25 cellular contexts compared by ENCODE assay signal in the genomic region with DNA sequence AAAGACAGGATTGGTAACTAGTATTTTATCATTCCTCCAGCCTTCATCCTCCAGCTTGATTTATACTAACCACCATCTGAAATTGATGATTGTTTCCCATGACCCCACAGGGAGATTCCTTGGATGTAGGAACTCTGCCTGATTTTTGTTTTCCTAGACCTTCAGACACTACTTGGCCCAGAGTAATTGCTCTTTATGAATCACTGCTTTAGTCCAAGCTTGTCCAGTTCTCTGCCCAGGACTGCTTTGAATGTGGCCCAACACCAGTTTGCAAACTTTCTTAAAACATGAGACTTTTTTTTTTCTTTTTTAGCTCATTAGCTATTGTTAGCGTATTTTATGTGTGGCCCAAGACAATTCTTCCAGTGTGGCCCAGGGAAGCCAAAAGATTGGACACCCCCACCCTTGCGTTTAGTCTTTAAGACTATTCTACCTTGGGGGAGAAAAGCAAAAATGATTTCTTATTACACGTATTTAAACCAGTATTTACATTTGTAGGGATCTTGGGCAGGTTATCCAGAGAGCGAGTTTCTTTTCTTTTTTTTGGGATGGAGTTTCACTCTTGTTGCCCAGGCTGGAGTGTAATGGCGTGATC. TPM values are rescaled to one million over a fixed set of nuclear protein-coding genes. Genes with fewer than 3 reads are reported as not detected.
DNase-seq lines count a peak whose midpoint lies in the region; ATAC-seq, FAIRE-seq and TF ChIP-seq lines count a peak whose summit lies in the region.
"Had no signal": no experiment of that assay in that cellular context is flagged by ENCODE, and none has a peak within 500 bp of the region (broad histone marks: within the 10 kb centered on the region; RNA-seq: fewer than 3 reads in every experiment).

No MANE protein-coding gene starts in this region.

- peaks cover 17% of the 10 kb centered on the region for H3K36me3 Mint-ChIP-seq in astrocyte (ENCODE audit: low read depth, unreplicated experiment)
- H3K36me3 Mint-ChIP-seq in nephron progenitor cell (ENCODE audit: low read depth) = peaks cover 87% of the 10 kb centered on the region
- H3K36me3 Mint-ChIP-seq: activated naive CD8-positive, alpha-beta T cell treated with anti-CD3 and anti-CD28 coated beads, Interleukin-2, amount 10 ng/mL, durations not matched to agents 7 days and 5 days had no signal

- H3K4me3 ChIP-seq in GM23248 (no peak overlapping the region), astrocyte (ENCODE audit: insufficient read depth, low read depth, low read length) (no peak overlapping the region), thoracic aorta (peak overlapping the region; percentile 15)
- H3K4me3 ChIP-seq: esophagus squamous epithelium, GM12878, upper lobe of right lung had no signal

- no peaks in the 10 kb centered on the region for H3K27me3 ChIP-seq in GM23248 (replicated peaks; ENCODE audit: insufficient read depth)
- H3K27me3 ChIP-seq in astrocyte (ENCODE audit: insufficient read depth, low read length) = no peaks in the 10 kb centered on the region
- H3K27me3 ChIP-seq in thoracic aorta (replicated peaks; ENCODE audit: insufficient read depth) = no peaks in the 10 kb centered on the region
- H3K27me3 ChIP-seq: BE2C, esophagus squamous epithelium, upper lobe of right lung had no signal

- peaks cover 3% of the 10 kb centered on the region; the same call in 1 of the 2 replicates for H4K20me1 ChIP-seq in GM23248 (ENCODE audit: insufficient read depth)
- peaks cover 82% of the 10 kb centered on the region for H4K20me1 ChIP-seq in astrocyte (ENCODE audit: insufficient read depth, low read length)

- ATAC-seq in thoracic aorta (ENCODE audit: insufficient number of reproducible peaks, low FRiP score, low read depth) = no peak
- ATAC-seq: GM12878 had no signal

- H2AFZ ChIP-seq in GM23248 (no peak overlapping the region), astrocyte (ENCODE audit: low read depth, low read length) (no peak overlapping the region)

- peaks cover 96% of the 10 kb centered on the region for H3K79me2 ChIP-seq in GM23248 (ENCODE audit: insufficient read depth)
- peaks cover 98% of the 10 kb centered on the region for H3K79me2 ChIP-seq in astrocyte (ENCODE audit: insufficient read depth, low read length)

- peaks cover 39% of the 10 kb centered on the region for H3K4me1 ChIP-seq in GM23248 (ENCODE audit: insufficient read depth)
- H3K4me1 ChIP-seq in astrocyte (ENCODE audit: insufficient read depth, low read length) = peaks cover 40% of the 10 kb centered on the region
- H3K4me1 ChIP-seq in thoracic aorta (ENCODE audit: control insufficient read depth in 1 of 2, low read depth in 2 of 2) = peaks cover 3 to 30% of the 10 kb centered on the region in 2 donors
- H3K4me1 ChIP-seq: esophagus squamous epithelium, upper lobe of right lung had no signal

- no peaks in the 10 kb centered on the region for H3K9me3 Mint-ChIP-seq in astrocyte (ENCODE audit: unreplicated experiment)
- H3K9me3 Mint-ChIP-seq in nephron progenitor cell = peaks cover 35% of the 10 kb centered on the region
- H3K9me3 Mint-ChIP-seq: activated naive CD8-positive, alpha-beta T cell treated with anti-CD3 and anti-CD28 coated beads, Interleukin-2, amount 10 ng/mL, durations not matched to agents 7 days and 5 days; activated T-helper 1 cell treated with anti-CD3 and anti-CD28 coated beads, Interleukin-12 subunit alpha, Interleukin-12 subunit beta, Interleukin-2, Interleukin-4 antibody, amounts not matched to agents 30 ng/mL and 10 ng/mL and 1 ng/mL, durations not matched to agents 14 hours and 24 hours and 36 hours had no signal

- WGBS in GM23248 (ENCODE audit: low coverage in 1 of 2, low lambda C conversion rate in 2 of 2, missing lambda C conversion rate in 2 of 2), 2 experiments = 81 to 82% methylated on average over 5 of the region's 5 CpGs

- no peak overlapping the region for H3K27ac Mint-ChIP-seq in astrocyte (ENCODE audit: unreplicated experiment)
- no peak overlapping the region for H3K27ac Mint-ChIP-seq in nephron progenitor cell
- H3K27ac Mint-ChIP-seq: activated naive CD8-positive, alpha-beta T cell treated with anti-CD3 and anti-CD28 coated beads, Interleukin-2, amount 10 ng/mL, durations not matched to agents 7 days and 5 days; activated T-helper 1 cell treated with anti-CD3 and anti-CD28 coated beads, Interleukin-12 subunit alpha, Interleukin-12 subunit beta, Interleukin-2, Interleukin-4 antibody, amounts not matched to agents 30 ng/mL and 10 ng/mL and 1 ng/mL, durations not matched to agents 14 hours and 24 hours and 36 hours had no signal

- H3K4me2 ChIP-seq in GM23248 (ENCODE audit: unreplicated experiment) (peak overlapping the region; percentile 33), astrocyte (ENCODE audit: low read length) (peak overlapping the region; percentile 37)

- TF ChIP-seq CTCF in astrocyte (IDR thresholded peaks at IDR 0.05; ENCODE audit: insufficient read depth, low read depth, low read length) = no peak
- TF ChIP-seq CTCF in thoracic aorta (IDR thresholded peaks at IDR 0.05) = no peak
- no peak for TF ChIP-seq CTCF in nephron progenitor cell (IDR thresholded peaks at IDR 0.05)

- DNase-seq in GM23248 (peak; percentile 72), astrocyte (ENCODE audit: low read depth) (peak; percentile 85), islet precursor cell (peak; percentile 24), thoracic aorta (ENCODE audit: low spot score) (no peak), COR-L47 (lab: John Stamatoyannopoulos, UW) (no peak), nephron progenitor cell (no peak), activated gamma-delta T cell treated with Interleukin-2 at 50 U/mL for 16 hours (no peak)
- DNase-seq: activated naive CD8-positive, alpha-beta T cell treated with anti-CD3 and anti-CD28 coated beads, Interleukin-2, amount 10 ng/mL, durations not matched to agents 7 days and 5 days; BE2C; Calu3; esophagus squamous epithelium; KG1; left cardiac atrium; midbrain; NCI-H1092; NCI-H2081 treated with DMSO at 0.1 percent for 48 hours; NCI-H524; Right ventricle myocardium superior; upper lobe of right lung had no signal

- in situ Hi-C loops in GM23248 (cut with MboI) = no loop called here

- peaks cover 56% of the 10 kb centered on the region for H3K4me1 Mint-ChIP-seq in astrocyte (ENCODE audit: low read depth, unreplicated experiment)
- peaks cover 8% of the 10 kb centered on the region for H3K4me1 Mint-ChIP-seq in nephron progenitor cell
- H3K4me1 Mint-ChIP-seq: activated naive CD8-positive, alpha-beta T cell treated with anti-CD3 and anti-CD28 coated beads, Interleukin-2, amount 10 ng/mL, durations not matched to agents 7 days and 5 days; central memory CD8-positive, alpha-beta T cell had no signal

- no peak overlapping the region for H3K9ac ChIP-seq in GM23248
- H3K9ac ChIP-seq in astrocyte (ENCODE audit: low read length) = peak overlapping the region; percentile 23

- H3K4me3 Mint-ChIP-seq in astrocyte (ENCODE audit: unreplicated experiment) (no peak overlapping the region), nephron progenitor cell (no peak overlapping the region)
- H3K4me3 Mint-ChIP-seq: activated naive CD8-positive, alpha-beta T cell treated with anti-CD3 and anti-CD28 coated beads, Interleukin-2, amount 10 ng/mL, durations not matched to agents 7 days and 5 days; activated T-helper 1 cell treated with anti-CD3 and anti-CD28 coated beads, Interleukin-12 subunit alpha, Interleukin-12 subunit beta, Interleukin-2, Interleukin-4 antibody, amounts not matched to agents 30 ng/mL and 10 ng/mL and 1 ng/mL, durations not matched to agents 14 hours and 24 hours and 36 hours; central memory CD8-positive, alpha-beta T cell; neural crest cell had no signal

- no peaks in the 10 kb centered on the region for H3K9me3 ChIP-seq in GM23248 (ENCODE audit: low read depth)
- H3K9me3 ChIP-seq in astrocyte (ENCODE audit: insufficient read depth, low read depth, low read length) = no peaks in the 10 kb centered on the region
- no peaks in the 10 kb centered on the region for H3K9me3 ChIP-seq in thoracic aorta
- H3K9me3 ChIP-seq: BE2C, esophagus squamous epithelium, upper lobe of right lung had no signal

- H3K36me3 ChIP-seq in GM23248 (ENCODE audit: low read depth) = peaks cover 8% of the 10 kb centered on the region; the same call in 1 of the 2 replicates
- peaks cover 24% of the 10 kb centered on the region for H3K36me3 ChIP-seq in astrocyte (ENCODE audit: insufficient read depth, low read length)
- H3K36me3 ChIP-seq in thoracic aorta = no peaks in the 10 kb centered on the region
- H3K36me3 ChIP-seq: esophagus squamous epithelium, upper lobe of right lung had no signal

- H3K27ac ChIP-seq in GM23248 = peak overlapping the region; percentile 28; the same call in 1 of the 2 replicates
- H3K27ac ChIP-seq in astrocyte (ENCODE audit: low read depth, low read length) = no peak overlapping the region
- H3K27ac ChIP-seq in thoracic aorta = peak overlapping the region in 1 of 2 donors; percentile 46
- H3K27ac ChIP-seq: esophagus squamous epithelium, upper lobe of right lung, VCaP had no signal

- peaks cover 50% of the 10 kb centered on the region for H3F3A ChIP-seq in GM23248 (ENCODE audit: insufficient read depth)

- no peaks in the 10 kb centered on the region for H3K27me3 Mint-ChIP-seq in astrocyte (ENCODE audit: low read depth, unreplicated experiment)
- peaks cover 9% of the 10 kb centered on the region for H3K27me3 Mint-ChIP-seq in nephron progenitor cell (ENCODE audit: low read depth, poor library complexity)
- H3K27me3 Mint-ChIP-seq: activated naive CD8-positive, alpha-beta T cell treated with anti-CD3 and anti-CD28 coated beads, Interleukin-2, amount 10 ng/mL, durations not matched to agents 7 days and 5 days; central memory CD8-positive, alpha-beta T cell had no signal

- H3K9me2 ChIP-seq in GM23248 (ENCODE audit: insufficient read depth) = no peaks in the 10 kb centered on the region; the same call in 1 of the 2 replicates

- no peak for FAIRE-seq in astrocyte (lab: Jason Lieb, UNC)
- FAIRE-seq: GM12878 had no signal

RNA-seq across cellular contexts. Expression of gene BASP1, which starts 18.4 kb away (rescaled TPM):
- total RNA-seq in GM23248 (2014; rRNA removed; shearing (Covaris generic)) = 121 and 124 TPM in 2 replicates
- 58.4 and 60.4 TPM in 2 replicates for polyA plus RNA-seq in GM23248 (2016; fragmentation: Nextera tagmentation; extraction: Ambion mirVana)
- total RNA-seq in astrocyte (260 and 273 TPM in 2 replicates), thoracic aorta (10 to 100 TPM; 37.1 to 48.8 TPM)
- total RNA-seq: Calu3, G401 had no signal

Comparison
In these comparisons a context has a peak if more than half of its experiments do, and no peak if none do; other contexts are left out.
1. DNase-seq: peak in GM23248 (single experiment), astrocyte (single experiment) and islet precursor cell (single experiment); none in thoracic aorta (single experiment), COR-L47 (single experiment), nephron progenitor cell (single experiment) and activated gamma-delta T cell treated with Interleukin-2 at 50 U/mL for 16 hours (single experiment).